In genomic region chr2:32168513-32168912, GRCh38 we compare ENCODE assay signal across 13 cellular contexts. TPM values are rescaled to one million over a fixed set of nuclear protein-coding genes. Genes with fewer than 3 reads are reported as not detected.
A peak's percentile ranks its signal among the peaks of the same experiment; 100 is the strongest.
DNase-seq lines count a peak whose midpoint lies in the region; ATAC-seq and TF ChIP-seq lines count a peak whose summit lies in the region.
"Had no signal": no experiment of that assay in that cellular context is flagged by ENCODE, and none has a peak within 500 bp of the region (broad histone marks: within the 10 kb centered on the region; RNA-seq: fewer than 3 reads in every experiment).

No MANE protein-coding gene starts in this region.

- CTCF ChIA-PET in CD8-positive, alpha-beta T cell (lab: Charles Lee) = no interaction called here
- CTCF ChIA-PET in OCI-LY7 (lab: Charles Lee; ENCODE audit: unreplicated experiment) = no interaction called here
- CTCF ChIA-PET in Calu3 (lab: Charles Lee) = no interaction called here

- no peak overlapping the region for H2BK5ac ChIP-seq in neuronal stem cell (ENCODE audit: low read length)

- intact Hi-C loops in CD8-positive, alpha-beta T cell (cut with DNase I, micrococcal nuclease) = loop anchor here (5.0 to 10.0 kb wide), 4 partner anchors 161 to 1429 kb away; partner anchors contain the start of genes FAM98A (in 2 of the 2) and RASGRP3 (in 1 of the 2)
- intact Hi-C loops in OCI-LY7 (cut with micrococcal nuclease; ENCODE audit: unreplicated experiment) (loop anchor here (10.0 kb wide), 1 partner anchor 914 kb away; no protein-coding TSS in a partner anchor), Calu3 (cut with micrococcal nuclease; ENCODE audit: unreplicated experiment) (no loop called here)

- H4K20me1 ChIP-seq in OCI-LY7 (ENCODE audit: insufficient read depth, low read length) = no peaks in the 10 kb centered on the region

- no peak overlapping the region for H3K14ac ChIP-seq in neuronal stem cell (ENCODE audit: low read length)

- BruUV-seq in OCI-LY7 (replicated peaks; lab: Mats Ljungman, UMichigan) (no TSS peak), Calu3 (replicated peaks; lab: Mats Ljungman, UMichigan) (no TSS peak)

- no peaks in the 10 kb centered on the region for H3K36me3 ChIP-seq in CD8-positive, alpha-beta T cell (ENCODE audit: insufficient read depth, low read length)
- peaks cover 22% of the 10 kb centered on the region for H3K36me3 ChIP-seq in OCI-LY7 (ENCODE audit: insufficient read depth, low read length)
- peaks cover 0 to 31% of the 10 kb centered on the region in 2 donors for H3K36me3 ChIP-seq in neuronal stem cell (replicated peaks in 1 of 2; ENCODE audit: control insufficient read depth in 2 of 2, insufficient read depth in 2 of 2, low read length in 2 of 2)

- H3K36me3 Mint-ChIP-seq in CD8-positive, alpha-beta T cell = peaks cover 28% of the 10 kb centered on the region
- peaks cover 41% of the 10 kb centered on the region for H3K36me3 Mint-ChIP-seq in Calu3 (ENCODE audit: insufficient read depth, unreplicated experiment)

- no CpG with 5 or more reads among the region's 2 CpGs for WGBS in neuronal stem cell (ENCODE audit: extremely low coverage in 2 of 2, insufficient read length in 2 of 2, insufficient replicate concordance in 1 of 2), 2 donors

- no peaks in the 10 kb centered on the region for H3K9me3 Mint-ChIP-seq in CD8-positive, alpha-beta T cell
- H3K9me3 Mint-ChIP-seq in Calu3 (ENCODE audit: low read depth, unreplicated experiment) = no peaks in the 10 kb centered on the region
- H3K9me3 Mint-ChIP-seq: activated B cell treated with CpG ODN at 0.5 μM for 24 hours had no signal

- no peak overlapping the region for H3K4me3 ChIP-seq in CD8-positive, alpha-beta T cell (ENCODE audit: low read depth, low read length)
- H3K4me3 ChIP-seq in OCI-LY7 (ENCODE audit: low read depth, low read length, poor library complexity, severe bottlenecking) (peak overlapping the region; percentile 8), neuronal stem cell (ENCODE audit: low read length in 2 of 2) (no peak overlapping the region)

- peak overlapping the region; percentile 29 for H3K27ac Mint-ChIP-seq in CD8-positive, alpha-beta T cell
- no peak overlapping the region for H3K27ac Mint-ChIP-seq in Calu3 (ENCODE audit: unreplicated experiment)
- H3K27ac Mint-ChIP-seq: activated B cell treated with CpG ODN at 0.5 μM for 24 hours had no signal

- no peak overlapping the region for H3K23ac ChIP-seq in neuronal stem cell (ENCODE audit: low read depth, low read length, poor library complexity)

- no peak overlapping the region for H4K8ac ChIP-seq in neuronal stem cell (ENCODE audit: low read depth, low read length)

- no peak overlapping the region for H2BK12ac ChIP-seq in neuronal stem cell (ENCODE audit: low read length)

- H3K4ac ChIP-seq in neuronal stem cell (ENCODE audit: low read length) = no peak overlapping the region

- ATAC-seq in CD8-positive, alpha-beta T cell = no peak
- ATAC-seq in GM18858 (IDR thresholded peaks at IDR 0.05; ENCODE audit: unreplicated experiment) = peak; percentile 55
- peak; percentile 43 for ATAC-seq in HG02870 (IDR thresholded peaks at IDR 0.05; ENCODE audit: unreplicated experiment)

- H3K79me2 ChIP-seq in OCI-LY7 (ENCODE audit: insufficient read depth, low read depth, low read length) = peaks cover 39% of the 10 kb centered on the region; the same call in 1 of the 2 replicates

- peaks cover 12% of the 10 kb centered on the region for H3K4me1 ChIP-seq in CD8-positive, alpha-beta T cell (ENCODE audit: insufficient read depth, low read length)
- H3K4me1 ChIP-seq in OCI-LY7 (ENCODE audit: insufficient read depth, low read length, poor library complexity, severe bottlenecking) (peaks cover 30% of the 10 kb centered on the region), neuronal stem cell (ENCODE audit: control insufficient read depth in 2 of 2, insufficient read depth in 1 of 2, low read depth in 1 of 2, low read length in 2 of 2) (no peaks in the 10 kb centered on the region)

- H3K27ac ChIP-seq in CD8-positive, alpha-beta T cell (ENCODE audit: low read depth, low read length) = no peak overlapping the region
- H3K27ac ChIP-seq in OCI-LY7 (ENCODE audit: low read depth, low read length, poor library complexity, severe bottlenecking) (peak overlapping the region; percentile 4), neuronal stem cell (replicated peaks; ENCODE audit: low read length) (no peak overlapping the region)

- no peaks in the 10 kb centered on the region for H3K9me3 ChIP-seq in CD8-positive, alpha-beta T cell (ENCODE audit: low read length)
- H3K9me3 ChIP-seq in OCI-LY7 (ENCODE audit: low read length) (no peaks in the 10 kb centered on the region), neuronal stem cell (replicated peaks in 1 of 2; ENCODE audit: control insufficient read depth in 2 of 2, insufficient read depth in 1 of 2, low read depth in 1 of 2, low read length in 2 of 2) (peaks cover 0 to 3% of the 10 kb centered on the region in 2 donors)

- no peaks in the 10 kb centered on the region for H3K27me3 ChIP-seq in CD8-positive, alpha-beta T cell (ENCODE audit: insufficient read depth, low read length)
- H3K27me3 ChIP-seq in neuronal stem cell (ENCODE audit: control insufficient read depth in 3 of 3, insufficient read depth in 3 of 3, low read depth in 1 of 3, low read length in 3 of 3) = no peaks in the 10 kb centered on the region

- no peak overlapping the region for H2BK120ac ChIP-seq in neuronal stem cell (ENCODE audit: low read depth, low read length)

- no peaks in the 10 kb centered on the region for H3K27me3 Mint-ChIP-seq in CD8-positive, alpha-beta T cell (ENCODE audit: low read depth)
- H3K27me3 Mint-ChIP-seq in Calu3 (ENCODE audit: unreplicated experiment) = no peaks in the 10 kb centered on the region
- H3K27me3 Mint-ChIP-seq: activated B cell treated with CpG ODN at 0.5 μM for 24 hours had no signal

- H3K4me2 ChIP-seq in OCI-LY7 (ENCODE audit: low read length) = peak overlapping the region; percentile 44
- H3K4me2 ChIP-seq in neuronal stem cell (ENCODE audit: insufficient read depth, low read length, poor library complexity, severe bottlenecking) = no peak overlapping the region

- peaks cover 2% of the 10 kb centered on the region for H3K79me1 ChIP-seq in neuronal stem cell (ENCODE audit: low read depth, low read length)

- POLR2A ChIA-PET in CD8-positive, alpha-beta T cell (lab: Charles Lee) = interaction anchor here (1.2 kb wide), 1 partner anchor 104 kb away, joined by 5 read pairs; no protein-coding TSS in a partner anchor
- POLR2A ChIA-PET in OCI-LY7 (lab: Charles Lee) = no interaction called here

- no peak for TF ChIP-seq CTCF in CD8-positive, alpha-beta T cell (IDR thresholded peaks at IDR 0.05)
- TF ChIP-seq CTCF in OCI-LY7 (conservative IDR thresholded peaks at IDR 0.05; ENCODE audit: low read length) = no peak
- TF ChIP-seq CTCF in Calu3 (IDR thresholded peaks at IDR 0.05; ENCODE audit: unreplicated experiment) = no peak

- H4K91ac ChIP-seq in neuronal stem cell (ENCODE audit: low read depth, low read length, poor library complexity) = no peak overlapping the region

- no peak overlapping the region for H3K4me3 Mint-ChIP-seq in CD8-positive, alpha-beta T cell
- H3K4me3 Mint-ChIP-seq in Calu3 (ENCODE audit: low read depth, unreplicated experiment) = no peak overlapping the region

- no peaks in the 10 kb centered on the region for H3K9me2 ChIP-seq in OCI-LY7 (ENCODE audit: insufficient read depth, low read length)

- no peak for DNase-seq in CD8-positive, alpha-beta T cell
- DNase-seq in OCI-LY7 (ENCODE audit: low spot score) (peak; percentile 28), Calu3 (no peak), neuronal stem cell (ENCODE audit: low spot score) (no peak), occipital lobe (lab: John Stamatoyannopoulos, UW) (no peak), HCEC 1CT (no peak)
- DNase-seq: activated B cell treated with CpG ODN at 0.5 μM for 24 hours, activated gamma-delta T cell, NCI-H2227 treated with DMSO at 0.1 percent for 48 hours, Right ventricle myocardium superior, trophoblast cell had no signal

- no peak overlapping the region for H2BK15ac ChIP-seq in neuronal stem cell (ENCODE audit: low read length)

- H3K18ac ChIP-seq in neuronal stem cell (ENCODE audit: low read length) = no peak overlapping the region

- H2AFZ ChIP-seq in OCI-LY7 (ENCODE audit: low read length) = no peak overlapping the region
- no peak overlapping the region for H2AFZ ChIP-seq in neuronal stem cell (ENCODE audit: low read length)

- no peak overlapping the region for H3K9ac ChIP-seq in neuronal stem cell (ENCODE audit: low read depth, low read length, poor library complexity)

- peaks cover 53% of the 10 kb centered on the region for H3K4me1 Mint-ChIP-seq in CD8-positive, alpha-beta T cell (ENCODE audit: low read depth)
- H3K4me1 Mint-ChIP-seq in Calu3 (ENCODE audit: low read depth, unreplicated experiment) = peaks cover 26% of the 10 kb centered on the region

- no peak overlapping the region for H2AK5ac ChIP-seq in neuronal stem cell (ENCODE audit: low read depth, low read length)

RNA-seq across cellular contexts. Expression of gene SLC30A6, which starts 2.8 kb away (rescaled TPM):
- total RNA-seq in CD8-positive, alpha-beta T cell = 1 to 10 TPM; 3.9 to 4.5 TPM
- total RNA-seq in OCI-LY7 (2014; rRNA removed; shearing (Covaris generic)) = 5.4 and 8.9 TPM in 2 replicates
- total RNA-seq in OCI-LY7 (2022) = 16.6 and 17.0 TPM in 2 replicates
- total RNA-seq in Calu3 (2022) = 35.1 and 35.3 TPM in 2 replicates
- polyA plus RNA-seq in neuronal stem cell (2013, experiment 1 of 2) = 14.0 TPM
- 14.2 TPM for polyA plus RNA-seq in neuronal stem cell (2013, experiment 2 of 2)
- 28.2 TPM for total RNA-seq in occipital lobe
